25 cellular contexts compared by ENCODE assay signal in the genomic region with DNA sequence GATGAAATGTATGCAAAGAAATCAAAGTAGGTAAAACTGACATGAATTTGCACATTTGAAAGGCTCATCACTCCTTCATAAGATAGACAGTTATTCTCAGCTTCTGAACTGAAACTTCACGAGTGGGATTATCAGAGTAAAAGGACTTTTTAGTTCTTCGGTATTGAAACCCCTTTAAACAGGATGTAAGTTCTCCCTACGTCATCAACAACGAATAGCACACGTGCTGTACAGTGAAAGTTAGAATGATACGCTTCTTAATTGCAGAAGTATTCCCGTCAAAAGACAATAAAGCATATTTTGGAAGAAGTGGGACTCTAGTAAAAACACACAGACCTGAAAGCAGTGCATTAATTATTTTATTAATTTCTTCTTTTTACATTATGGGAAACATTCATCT.
"Had no signal": no experiment of that assay in that cellular context is flagged by ENCODE, and none has a peak within 500 bp of the region (broad histone marks: within the 10 kb centered on the region; RNA-seq: fewer than 3 reads in every experiment).

No MANE protein-coding gene starts in this region.

- H3K27me3 ChIP-seq: testis, vagina had no signal

- H3K9me3 ChIP-seq: esophagus muscularis mucosa, gastroesophageal sphincter, heart right ventricle, lower lobe of right lung, testis, vagina had no signal

- H3K9ac ChIP-seq: neural progenitor cell had no signal

- H3K4me3 ChIP-seq: coronary artery, esophagus muscularis mucosa, gastroesophageal sphincter, heart right ventricle, lower lobe of right lung, neural progenitor cell, testis, vagina had no signal

- DNase-seq: activated CD4-positive, alpha-beta memory T cell treated with anti-CD3 and anti-CD28 coated beads for 36 hours; activated CD4-positive, alpha-beta T cell treated with anti-CD3 and anti-CD28 coated beads for 4 hours; activated CD8-positive, alpha-beta memory T cell treated with anti-CD3 and anti-CD28 coated beads, Interleukin-2, amount 10 ng/mL, durations not matched to agents 7 days and 5 days; activated gamma-delta T cell; activated naive CD4-positive, alpha-beta T cell treated with anti-CD3 and anti-CD28 coated beads, Interleukin-2, amount 50 U/mL, for 16 hours; activated naive CD8-positive, alpha-beta T cell treated with anti-CD3 and anti-CD28 coated beads, Interleukin-2, amount 50 U/mL, for 24 hours; activated T-cell treated with anti-CD3 and anti-CD28 coated beads for 4 hours; cerebellar nuclear complex; heart right ventricle; islet precursor cell; lower lobe of right lung; naive thymus-derived CD8-positive, alpha-beta T cell; posterior cingulate gyrus; small intestine; stimulated activated CD4-positive, alpha-beta T cell treated with anti-CD3 and anti-CD28 coated beads, Interleukin-15, amount 100 ng/mL, for 24 hours; T-helper 9 cell; testis; trophoblast cell had no signal

- H3K4me3 Mint-ChIP-seq: activated CD4-positive, alpha-beta memory T cell treated with anti-CD3 and anti-CD28 coated beads for 36 hours; activated CD8-positive, alpha-beta memory T cell treated with anti-CD3 and anti-CD28 coated beads, Interleukin-2, amount 10 ng/mL, durations not matched to agents 7 days and 5 days; activated naive CD8-positive, alpha-beta T cell treated with anti-CD3 and anti-CD28 coated beads, Interleukin-2, amount 50 U/mL, for 24 hours; neural progenitor cell; WTC11 had no signal

- H3K27ac Mint-ChIP-seq: activated CD4-positive, alpha-beta memory T cell treated with anti-CD3 and anti-CD28 coated beads for 36 hours; activated CD8-positive, alpha-beta memory T cell treated with anti-CD3 and anti-CD28 coated beads, Interleukin-2, amount 10 ng/mL, durations not matched to agents 7 days and 5 days; activated naive CD8-positive, alpha-beta T cell treated with anti-CD3 and anti-CD28 coated beads, Interleukin-2, amount 50 U/mL, for 24 hours; naive thymus-derived CD8-positive, alpha-beta T cell; neural progenitor cell; WTC11 had no signal

- H3K27ac ChIP-seq: coronary artery, esophagus muscularis mucosa, gastroesophageal sphincter, heart right ventricle, lower lobe of right lung, neural progenitor cell, testis, vagina had no signal

- H3K36me3 Mint-ChIP-seq: activated CD4-positive, alpha-beta memory T cell treated with anti-CD3 and anti-CD28 coated beads for 36 hours; activated CD8-positive, alpha-beta memory T cell treated with anti-CD3 and anti-CD28 coated beads, Interleukin-2, amount 10 ng/mL, durations not matched to agents 7 days and 5 days; neural progenitor cell; WTC11 had no signal

- H3K4me2 ChIP-seq: neural progenitor cell had no signal

- H3K36me3 ChIP-seq: esophagus muscularis mucosa, gastroesophageal sphincter, heart right ventricle, lower lobe of right lung, neural progenitor cell, vagina had no signal

- H3K9me3 Mint-ChIP-seq: activated CD4-positive, alpha-beta memory T cell treated with anti-CD3 and anti-CD28 coated beads for 36 hours; activated naive CD8-positive, alpha-beta T cell treated with anti-CD3 and anti-CD28 coated beads, Interleukin-2, amount 50 U/mL, for 24 hours; naive thymus-derived CD8-positive, alpha-beta T cell; neural progenitor cell; WTC11 had no signal

- ATAC-seq: activated CD8-positive, alpha-beta memory T cell treated with anti-CD3 and anti-CD28 coated beads, Interleukin-2, amount 10 ng/mL, durations not matched to agents 7 days and 5 days; activated naive CD8-positive, alpha-beta T cell treated with anti-CD3 and anti-CD28 coated beads, Interleukin-2, amount 50 U/mL, for 24 hours; gastroesophageal sphincter; heart right ventricle; lower lobe of right lung; naive thymus-derived CD8-positive, alpha-beta T cell; sciatic nerve; WTC11 had no signal

- H2AFZ ChIP-seq: neural progenitor cell had no signal
